1 cellular context compared by ENCODE assay signal in genomic region chr2:218886461-218886947, GRCh38.
TF ChIP-seq lines count a peak whose summit lies in the region.

No MANE protein-coding gene starts in this region.

TF ChIP-seq in GM12878, 131 proteins besides CTCF, POLR2A, EP300 and RAD21:
- TF ChIP-seq SMARCA5 (IDR thresholded peaks at IDR 0.05) (peak; percentile 73; the same call in 1 of the 2 replicates), HDGF (IDR thresholded peaks at IDR 0.05) (0 out of 2 replicates have a peak, but pooled peaks have one; percentile 6), ATF7 (IDR thresholded peaks at IDR 0.05; ENCODE audit: low read depth) (0 out of 2 replicates have a peak, but pooled peaks have one; percentile 1), CHD4 (IDR thresholded peaks at IDR 0.05) (no peak), NR2F1 (conservative IDR thresholded peaks at IDR 0.05) (peak; percentile 45), BHLHE40 (IDR thresholded peaks at IDR 0.05; ENCODE audit: borderline replicate concordance in 1 of 2, low read depth in 2 of 2, low read length in 1 of 2) (peak; percentile 86 to 87), LARP7 (IDR thresholded peaks at IDR 0.05) (peak; percentile 24; the same call in 1 of the 2 replicates), TARDBP (IDR thresholded peaks at IDR 0.05; ENCODE audit: borderline replicate concordance) (0 out of 2 replicates have a peak, but pooled peaks have one; percentile 4), JUND (IDR thresholded peaks at IDR 0.05; ENCODE audit: low read depth, low read length) (no peak), NKRF (conservative IDR thresholded peaks at IDR 0.05) (peak; percentile 66), MXI1 (IDR thresholded peaks at IDR 0.05; ENCODE audit: low read depth, low read length) (peak; percentile 81; the same call in 1 of the 2 replicates), STAT3 (IDR thresholded peaks at IDR 0.05; ENCODE audit: low read depth, low read length) (no peak), TCF3 (IDR thresholded peaks at IDR 0.05; ENCODE audit: borderline replicate concordance, insufficient read depth, low read depth, low read length) (peak; percentile 87), MYB (IDR thresholded peaks at IDR 0.05; ENCODE audit: borderline replicate concordance, low read depth, low read length) (no peak), TCF12 (IDR thresholded peaks at IDR 0.05; ENCODE audit: low read depth, low read length) (peak; percentile 91), FOXM1 (IDR thresholded peaks at IDR 0.05; ENCODE audit: low read depth, low read length) (no peak)
- TF ChIP-seq, protein P1, sequence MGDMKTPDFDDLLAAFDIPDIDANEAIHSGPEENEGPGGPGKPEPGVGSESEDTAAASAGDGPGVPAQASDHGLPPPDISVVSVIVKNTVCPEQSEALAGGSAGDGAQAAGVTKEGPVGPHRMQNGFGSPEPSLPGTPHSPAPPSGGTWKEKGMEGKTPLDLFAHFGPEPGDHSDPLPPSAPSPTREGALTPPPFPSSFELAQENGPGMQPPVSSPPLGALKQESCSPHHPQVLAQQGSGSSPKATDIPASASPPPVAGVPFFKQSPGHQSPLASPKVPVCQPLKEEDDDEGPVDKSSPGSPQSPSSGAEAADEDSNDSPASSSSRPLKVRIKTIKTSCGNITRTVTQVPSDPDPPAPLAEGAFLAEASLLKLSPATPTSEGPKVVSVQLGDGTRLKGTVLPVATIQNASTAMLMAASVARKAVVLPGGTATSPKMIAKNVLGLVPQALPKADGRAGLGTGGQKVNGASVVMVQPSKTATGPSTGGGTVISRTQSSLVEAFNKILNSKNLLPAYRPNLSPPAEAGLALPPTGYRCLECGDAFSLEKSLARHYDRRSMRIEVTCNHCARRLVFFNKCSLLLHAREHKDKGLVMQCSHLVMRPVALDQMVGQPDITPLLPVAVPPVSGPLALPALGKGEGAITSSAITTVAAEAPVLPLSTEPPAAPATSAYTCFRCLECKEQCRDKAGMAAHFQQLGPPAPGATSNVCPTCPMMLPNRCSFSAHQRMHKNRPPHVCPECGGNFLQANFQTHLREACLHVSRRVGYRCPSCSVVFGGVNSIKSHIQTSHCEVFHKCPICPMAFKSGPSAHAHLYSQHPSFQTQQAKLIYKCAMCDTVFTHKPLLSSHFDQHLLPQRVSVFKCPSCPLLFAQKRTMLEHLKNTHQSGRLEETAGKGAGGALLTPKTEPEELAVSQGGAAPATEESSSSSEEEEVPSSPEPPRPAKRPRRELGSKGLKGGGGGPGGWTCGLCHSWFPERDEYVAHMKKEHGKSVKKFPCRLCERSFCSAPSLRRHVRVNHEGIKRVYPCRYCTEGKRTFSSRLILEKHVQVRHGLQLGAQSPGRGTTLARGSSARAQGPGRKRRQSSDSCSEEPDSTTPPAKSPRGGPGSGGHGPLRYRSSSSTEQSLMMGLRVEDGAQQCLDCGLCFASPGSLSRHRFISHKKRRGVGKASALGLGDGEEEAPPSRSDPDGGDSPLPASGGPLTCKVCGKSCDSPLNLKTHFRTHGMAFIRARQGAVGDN (IDR thresholded peaks at IDR 0.05), result peak; percentile 80
- TF ChIP-seq, protein P2, sequence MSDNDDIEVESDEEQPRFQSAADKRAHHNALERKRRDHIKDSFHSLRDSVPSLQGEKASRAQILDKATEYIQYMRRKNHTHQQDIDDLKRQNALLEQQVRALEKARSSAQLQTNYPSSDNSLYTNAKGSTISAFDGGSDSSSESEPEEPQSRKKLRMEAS (IDR thresholded peaks at IDR 0.05; ENCODE audit: low read depth, low read length), result peak; percentile 59
